21 cellular contexts compared by ENCODE assay signal in the genomic region with DNA sequence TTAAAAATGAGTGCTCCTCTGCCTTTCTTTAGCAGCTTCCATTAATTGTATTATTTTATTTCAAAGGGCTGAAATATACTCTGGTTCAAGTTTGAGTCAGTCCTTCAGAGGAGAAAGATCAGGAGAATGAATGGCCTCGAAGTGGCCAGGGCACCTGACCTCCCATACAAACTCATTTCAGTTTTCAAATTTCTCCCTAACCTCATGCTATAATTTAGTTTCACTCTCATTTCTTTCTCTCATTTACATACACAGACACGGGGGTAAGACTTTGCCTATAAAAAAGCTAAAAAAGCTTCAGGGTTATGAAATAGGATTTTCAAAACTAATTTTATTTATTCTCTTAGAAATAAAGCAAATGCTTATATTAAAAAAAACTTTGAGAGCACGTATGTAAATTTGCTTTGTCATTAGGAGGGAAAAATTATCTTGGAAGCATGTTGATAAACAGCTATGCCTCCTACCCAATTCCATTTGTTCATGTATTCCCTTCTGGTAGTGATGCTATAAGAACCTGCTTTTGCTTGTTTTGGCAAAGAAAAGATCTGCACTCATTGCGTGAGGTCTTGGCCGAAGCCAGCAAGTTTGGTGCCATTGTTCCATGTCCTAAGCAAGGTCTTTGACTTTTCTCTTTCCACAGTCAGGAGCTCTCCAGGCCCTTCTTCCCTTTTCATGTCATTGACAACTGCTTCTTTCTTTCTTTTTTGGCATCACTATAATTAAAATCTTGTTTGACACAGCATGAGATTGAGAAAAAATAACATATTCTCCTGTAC.
"Had no signal": no experiment of that assay in that cellular context is flagged by ENCODE, and none has a peak within 500 bp of the region (broad histone marks: within the 10 kb centered on the region; RNA-seq: fewer than 3 reads in every experiment).

No MANE protein-coding gene starts in this region.

- H3K9me3 ChIP-seq: esophagus squamous epithelium, neutrophil, pancreas, spleen, thoracic aorta, upper lobe of right lung had no signal

- H3K4me1 ChIP-seq: esophagus squamous epithelium, spleen, upper lobe of right lung had no signal

- H3K4me1 Mint-ChIP-seq: activated B cell treated with CpG ODN at 0.5 μM for 24 hours; activated CD8-positive, alpha-beta memory T cell treated with anti-CD3 and anti-CD28 coated beads, Interleukin-2, amount 10 ng/mL, durations not matched to agents 7 days and 5 days; activated naive CD8-positive, alpha-beta T cell treated with anti-CD3 and anti-CD28 coated beads for 36 hours; activated T-helper 17 cell treated with anti-CD3 and anti-CD28 coated beads, Interleukin-2, amount 50 U/mL, for 72 hours; natural killer cell; stimulated activated memory B cell treated with anti-CD40 and anti-IgM and Interleukin-4, amounts not matched to agents 10 μg/mL and 1 μg/mL and 100 μg/mL, for 72 hours had no signal

- H3K27me3 ChIP-seq: esophagus squamous epithelium, neutrophil, pancreas, spleen, upper lobe of right lung had no signal

- H3K36me3 Mint-ChIP-seq: activated CD4-positive, alpha-beta memory T cell treated with anti-CD3 and anti-CD28 coated beads for 36 hours; activated CD8-positive, alpha-beta memory T cell treated with anti-CD3 and anti-CD28 coated beads, Interleukin-2, amount 10 ng/mL, durations not matched to agents 7 days and 5 days; activated naive CD8-positive, alpha-beta T cell treated with anti-CD3 and anti-CD28 coated beads for 36 hours; natural killer cell; stimulated activated memory B cell treated with anti-CD40 and anti-IgM and Interleukin-4, amounts not matched to agents 10 μg/mL and 1 μg/mL and 100 μg/mL, for 72 hours had no signal

- H3K9me3 Mint-ChIP-seq: activated B cell treated with CpG ODN at 0.5 μM for 24 hours; activated CD4-positive, alpha-beta memory T cell treated with anti-CD3 and anti-CD28 coated beads for 36 hours; activated naive CD8-positive, alpha-beta T cell treated with anti-CD3 and anti-CD28 coated beads for 36 hours; activated T-helper 17 cell treated with anti-CD3 and anti-CD28 coated beads, Interleukin-2, amount 50 U/mL, for 72 hours; effector memory CD8-positive, alpha-beta T cell; natural killer cell; stimulated activated memory B cell treated with anti-CD40 and anti-IgM and Interleukin-4, amounts not matched to agents 10 μg/mL and 1 μg/mL and 100 μg/mL, for 72 hours had no signal

- DNase-seq: activated B cell treated with CpG ODN at 0.5 μM for 24 hours; activated CD4-positive, alpha-beta memory T cell treated with anti-CD3 and anti-CD28 coated beads for 36 hours; activated CD4-positive, alpha-beta T cell treated with anti-CD3 and anti-CD28 coated beads for 4 hours; activated CD8-positive, alpha-beta memory T cell treated with anti-CD3 and anti-CD28 coated beads, Interleukin-2, amount 10 ng/mL, durations not matched to agents 7 days and 5 days; activated naive CD4-positive, alpha-beta T cell; activated naive CD8-positive, alpha-beta T cell treated with anti-CD3 and anti-CD28 coated beads for 36 hours; activated T-cell treated with anti-CD3 and anti-CD28 coated beads, Interleukin-2, amount 50 U/mL, for 1 hour; amniotic stem cell; dermis blood vessel endothelial cell; effector memory CD8-positive, alpha-beta T cell; esophagus squamous epithelium; mesendoderm; natural killer cell; pancreas; spleen; stimulated activated CD4-positive, alpha-beta T cell treated with anti-CD3 and anti-CD28 coated beads, Interleukin-4, amount 100 ng/mL, for 4 hours; upper lobe of right lung had no signal

- H3K36me3 ChIP-seq: esophagus squamous epithelium, neutrophil, pancreas, spleen, thoracic aorta, upper lobe of right lung had no signal

- H3K4me3 Mint-ChIP-seq: activated B cell treated with CpG ODN at 0.5 μM for 24 hours; activated CD4-positive, alpha-beta memory T cell treated with anti-CD3 and anti-CD28 coated beads for 36 hours; activated CD8-positive, alpha-beta memory T cell treated with anti-CD3 and anti-CD28 coated beads, Interleukin-2, amount 10 ng/mL, durations not matched to agents 7 days and 5 days; activated naive CD8-positive, alpha-beta T cell treated with anti-CD3 and anti-CD28 coated beads for 36 hours; activated T-helper 17 cell treated with anti-CD3 and anti-CD28 coated beads, Interleukin-2, amount 50 U/mL, for 72 hours; effector memory CD8-positive, alpha-beta T cell; natural killer cell; stimulated activated memory B cell treated with anti-CD40 and anti-IgM and Interleukin-4, amounts not matched to agents 10 μg/mL and 1 μg/mL and 100 μg/mL, for 72 hours had no signal

- H3K27ac ChIP-seq: esophagus squamous epithelium, neutrophil, pancreas, spleen, thoracic aorta, upper lobe of right lung had no signal

- H3K4me3 ChIP-seq: esophagus squamous epithelium, pancreas, spleen, thoracic aorta, upper lobe of right lung had no signal

- H3K27me3 Mint-ChIP-seq: activated B cell treated with CpG ODN at 0.5 μM for 24 hours; stimulated activated memory B cell treated with anti-CD40 and anti-IgM and Interleukin-4, amounts not matched to agents 10 μg/mL and 1 μg/mL and 100 μg/mL, for 72 hours had no signal

- H3K27ac Mint-ChIP-seq: activated B cell treated with CpG ODN at 0.5 μM for 24 hours; activated CD4-positive, alpha-beta memory T cell treated with anti-CD3 and anti-CD28 coated beads for 36 hours; activated CD8-positive, alpha-beta memory T cell treated with anti-CD3 and anti-CD28 coated beads, Interleukin-2, amount 10 ng/mL, durations not matched to agents 7 days and 5 days; activated naive CD8-positive, alpha-beta T cell treated with anti-CD3 and anti-CD28 coated beads for 36 hours; activated T-helper 17 cell treated with anti-CD3 and anti-CD28 coated beads, Interleukin-2, amount 50 U/mL, for 72 hours; effector memory CD8-positive, alpha-beta T cell; natural killer cell; stimulated activated memory B cell treated with anti-CD40 and anti-IgM and Interleukin-4, amounts not matched to agents 10 μg/mL and 1 μg/mL and 100 μg/mL, for 72 hours had no signal

- ATAC-seq: activated CD8-positive, alpha-beta memory T cell treated with anti-CD3 and anti-CD28 coated beads, Interleukin-2, amount 10 ng/mL, durations not matched to agents 7 days and 5 days; activated T-helper 17 cell treated with anti-CD3 and anti-CD28 coated beads, Interleukin-2, amount 50 U/mL, for 72 hours; effector memory CD8-positive, alpha-beta T cell; natural killer cell; stimulated activated memory B cell treated with anti-CD40 and anti-IgM and Interleukin-4, amounts not matched to agents 10 μg/mL and 1 μg/mL and 100 μg/mL, for 72 hours; upper lobe of right lung had no signal
